Comparison of ENCODE assay signal across 1 cellular context in the genomic region with DNA sequence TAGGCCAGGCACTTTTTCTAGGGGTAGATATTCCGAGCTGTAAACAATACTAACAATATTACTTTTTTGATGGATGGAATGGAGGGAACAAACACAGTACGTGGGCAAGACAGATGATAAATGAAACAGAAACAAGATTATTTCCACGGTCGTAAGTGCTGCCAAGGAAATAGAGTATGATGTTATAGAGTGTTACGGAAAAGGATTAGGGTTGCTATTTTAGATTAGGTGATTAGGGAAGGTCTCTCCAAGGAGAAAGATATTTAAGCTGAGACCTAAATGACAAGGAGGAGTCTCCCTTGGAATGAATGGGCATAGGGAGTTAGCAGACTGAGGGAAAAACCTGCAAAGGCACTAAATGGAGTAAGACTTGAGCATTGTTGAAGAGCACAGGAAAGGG.
TF ChIP-seq lines count a peak whose summit lies in the region.

No MANE protein-coding gene starts in this region.

TF ChIP-seq in WTC11, 78 proteins besides CTCF, POLR2A, EP300 and RAD21:
- TF ChIP-seq, protein P1, sequence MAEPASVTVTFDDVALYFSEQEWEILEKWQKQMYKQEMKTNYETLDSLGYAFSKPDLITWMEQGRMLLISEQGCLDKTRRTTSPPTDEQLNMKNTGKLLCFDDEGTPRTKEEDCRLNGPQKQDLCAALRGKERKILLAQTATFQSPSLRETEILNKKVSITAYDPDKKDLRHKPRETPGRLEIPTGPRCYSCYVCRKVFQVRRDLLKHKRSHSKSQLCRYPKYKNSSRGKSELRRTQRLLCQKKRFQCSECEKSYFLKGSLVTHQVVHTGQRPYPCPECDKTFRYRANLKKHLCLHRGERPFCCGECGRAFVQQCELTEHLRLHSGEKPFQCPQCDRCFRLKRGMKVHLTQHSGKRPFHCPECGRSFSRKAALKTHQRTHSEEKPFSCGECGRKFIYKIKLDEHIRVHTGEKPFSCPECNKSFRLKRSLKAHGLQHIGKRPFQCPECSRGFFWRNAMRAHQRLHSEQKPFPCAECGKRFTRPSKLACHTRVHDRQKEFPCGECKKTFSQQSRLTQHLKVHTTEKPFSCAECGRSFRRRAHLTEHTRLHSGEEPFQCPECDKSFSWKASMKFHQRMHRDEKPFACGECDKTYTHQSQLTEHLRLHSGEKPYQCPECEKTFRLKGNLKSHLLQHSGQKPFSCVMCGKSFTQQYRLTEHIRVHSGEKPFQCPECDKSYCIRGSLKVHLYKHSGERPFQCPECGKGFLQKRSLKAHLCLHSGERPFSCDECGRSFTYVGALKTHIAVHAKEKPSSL (CRISPR knock-in tag; conservative IDR thresholded peaks at IDR 0.05) = no peak
- no peak for TF ChIP-seq RELA (CRISPR knock-in tag; IDR thresholded peaks at IDR 0.05; ENCODE audit: borderline replicate concordance)
- TF ChIP-seq, protein P2, sequence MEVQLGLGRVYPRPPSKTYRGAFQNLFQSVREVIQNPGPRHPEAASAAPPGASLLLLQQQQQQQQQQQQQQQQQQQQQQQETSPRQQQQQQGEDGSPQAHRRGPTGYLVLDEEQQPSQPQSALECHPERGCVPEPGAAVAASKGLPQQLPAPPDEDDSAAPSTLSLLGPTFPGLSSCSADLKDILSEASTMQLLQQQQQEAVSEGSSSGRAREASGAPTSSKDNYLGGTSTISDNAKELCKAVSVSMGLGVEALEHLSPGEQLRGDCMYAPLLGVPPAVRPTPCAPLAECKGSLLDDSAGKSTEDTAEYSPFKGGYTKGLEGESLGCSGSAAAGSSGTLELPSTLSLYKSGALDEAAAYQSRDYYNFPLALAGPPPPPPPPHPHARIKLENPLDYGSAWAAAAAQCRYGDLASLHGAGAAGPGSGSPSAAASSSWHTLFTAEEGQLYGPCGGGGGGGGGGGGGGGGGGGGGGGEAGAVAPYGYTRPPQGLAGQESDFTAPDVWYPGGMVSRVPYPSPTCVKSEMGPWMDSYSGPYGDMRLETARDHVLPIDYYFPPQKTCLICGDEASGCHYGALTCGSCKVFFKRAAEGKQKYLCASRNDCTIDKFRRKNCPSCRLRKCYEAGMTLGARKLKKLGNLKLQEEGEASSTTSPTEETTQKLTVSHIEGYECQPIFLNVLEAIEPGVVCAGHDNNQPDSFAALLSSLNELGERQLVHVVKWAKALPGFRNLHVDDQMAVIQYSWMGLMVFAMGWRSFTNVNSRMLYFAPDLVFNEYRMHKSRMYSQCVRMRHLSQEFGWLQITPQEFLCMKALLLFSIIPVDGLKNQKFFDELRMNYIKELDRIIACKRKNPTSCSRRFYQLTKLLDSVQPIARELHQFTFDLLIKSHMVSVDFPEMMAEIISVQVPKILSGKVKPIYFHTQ (CRISPR knock-in tag; IDR thresholded peaks at IDR 0.05) = no peak
- TF ChIP-seq TCF7 (CRISPR knock-in tag; IDR thresholded peaks at IDR 0.05; ENCODE audit: low read depth) = no peak
- no peak for TF ChIP-seq RORB (CRISPR knock-in tag; IDR thresholded peaks at IDR 0.05)
- TF ChIP-seq CREM (CRISPR knock-in tag; IDR thresholded peaks at IDR 0.05) = no peak
- no peak for TF ChIP-seq SMAD3 (CRISPR knock-in tag; IDR thresholded peaks at IDR 0.05; ENCODE audit: borderline replicate concordance)
- TF ChIP-seq ESRRA (CRISPR knock-in tag; IDR thresholded peaks at IDR 0.05; ENCODE audit: borderline replicate concordance) = no peak
- no peak for TF ChIP-seq SP1 (CRISPR knock-in tag; conservative IDR thresholded peaks at IDR 0.05)
- TF ChIP-seq, protein P3, sequence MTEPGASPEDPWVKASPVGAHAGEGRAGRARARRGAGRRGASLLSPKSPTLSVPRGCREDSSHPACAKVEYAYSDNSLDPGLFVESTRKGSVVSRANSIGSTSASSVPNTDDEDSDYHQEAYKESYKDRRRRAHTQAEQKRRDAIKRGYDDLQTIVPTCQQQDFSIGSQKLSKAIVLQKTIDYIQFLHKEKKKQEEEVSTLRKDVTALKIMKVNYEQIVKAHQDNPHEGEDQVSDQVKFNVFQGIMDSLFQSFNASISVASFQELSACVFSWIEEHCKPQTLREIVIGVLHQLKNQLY (CRISPR knock-in tag; IDR thresholded peaks at IDR 0.05) = no peak
- TF ChIP-seq, protein P4, sequence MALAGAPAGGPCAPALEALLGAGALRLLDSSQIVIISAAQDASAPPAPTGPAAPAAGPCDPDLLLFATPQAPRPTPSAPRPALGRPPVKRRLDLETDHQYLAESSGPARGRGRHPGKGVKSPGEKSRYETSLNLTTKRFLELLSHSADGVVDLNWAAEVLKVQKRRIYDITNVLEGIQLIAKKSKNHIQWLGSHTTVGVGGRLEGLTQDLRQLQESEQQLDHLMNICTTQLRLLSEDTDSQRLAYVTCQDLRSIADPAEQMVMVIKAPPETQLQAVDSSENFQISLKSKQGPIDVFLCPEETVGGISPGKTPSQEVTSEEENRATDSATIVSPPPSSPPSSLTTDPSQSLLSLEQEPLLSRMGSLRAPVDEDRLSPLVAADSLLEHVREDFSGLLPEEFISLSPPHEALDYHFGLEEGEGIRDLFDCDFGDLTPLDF (CRISPR knock-in tag; IDR thresholded peaks at IDR 0.05) = no peak
- no peak for TF ChIP-seq ZNF396 (CRISPR knock-in tag; IDR thresholded peaks at IDR 0.05; ENCODE audit: borderline replicate concordance)
- TF ChIP-seq, protein P5, sequence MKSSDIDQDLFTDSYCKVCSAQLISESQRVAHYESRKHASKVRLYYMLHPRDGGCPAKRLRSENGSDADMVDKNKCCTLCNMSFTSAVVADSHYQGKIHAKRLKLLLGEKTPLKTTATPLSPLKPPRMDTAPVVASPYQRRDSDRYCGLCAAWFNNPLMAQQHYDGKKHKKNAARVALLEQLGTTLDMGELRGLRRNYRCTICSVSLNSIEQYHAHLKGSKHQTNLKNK (CRISPR knock-in tag; IDR thresholded peaks at IDR 0.05) = no peak
- TF ChIP-seq, protein P6, sequence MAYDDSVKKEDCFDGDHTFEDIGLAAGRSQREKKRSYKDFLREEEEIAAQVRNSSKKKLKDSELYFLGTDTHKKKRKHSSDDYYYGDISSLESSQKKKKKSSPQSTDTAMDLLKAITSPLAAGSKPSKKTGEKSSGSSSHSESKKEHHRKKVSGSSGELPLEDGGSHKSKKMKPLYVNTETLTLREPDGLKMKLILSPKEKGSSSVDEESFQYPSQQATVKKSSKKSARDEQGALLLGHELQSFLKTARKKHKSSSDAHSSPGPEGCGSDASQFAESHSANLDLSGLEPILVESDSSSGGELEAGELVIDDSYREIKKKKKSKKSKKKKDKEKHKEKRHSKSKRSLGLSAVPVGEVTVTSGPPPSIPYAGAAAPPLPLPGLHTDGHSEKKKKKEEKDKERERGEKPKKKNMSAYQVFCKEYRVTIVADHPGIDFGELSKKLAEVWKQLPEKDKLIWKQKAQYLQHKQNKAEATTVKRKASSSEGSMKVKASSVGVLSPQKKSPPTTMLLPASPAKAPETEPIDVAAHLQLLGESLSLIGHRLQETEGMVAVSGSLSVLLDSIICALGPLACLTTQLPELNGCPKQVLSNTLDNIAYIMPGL (CRISPR knock-in tag; IDR thresholded peaks at IDR 0.05) = no peak
- TF ChIP-seq ZNF423 (CRISPR knock-in tag; IDR thresholded peaks at IDR 0.05) = no peak
- TF ChIP-seq, protein P7, sequence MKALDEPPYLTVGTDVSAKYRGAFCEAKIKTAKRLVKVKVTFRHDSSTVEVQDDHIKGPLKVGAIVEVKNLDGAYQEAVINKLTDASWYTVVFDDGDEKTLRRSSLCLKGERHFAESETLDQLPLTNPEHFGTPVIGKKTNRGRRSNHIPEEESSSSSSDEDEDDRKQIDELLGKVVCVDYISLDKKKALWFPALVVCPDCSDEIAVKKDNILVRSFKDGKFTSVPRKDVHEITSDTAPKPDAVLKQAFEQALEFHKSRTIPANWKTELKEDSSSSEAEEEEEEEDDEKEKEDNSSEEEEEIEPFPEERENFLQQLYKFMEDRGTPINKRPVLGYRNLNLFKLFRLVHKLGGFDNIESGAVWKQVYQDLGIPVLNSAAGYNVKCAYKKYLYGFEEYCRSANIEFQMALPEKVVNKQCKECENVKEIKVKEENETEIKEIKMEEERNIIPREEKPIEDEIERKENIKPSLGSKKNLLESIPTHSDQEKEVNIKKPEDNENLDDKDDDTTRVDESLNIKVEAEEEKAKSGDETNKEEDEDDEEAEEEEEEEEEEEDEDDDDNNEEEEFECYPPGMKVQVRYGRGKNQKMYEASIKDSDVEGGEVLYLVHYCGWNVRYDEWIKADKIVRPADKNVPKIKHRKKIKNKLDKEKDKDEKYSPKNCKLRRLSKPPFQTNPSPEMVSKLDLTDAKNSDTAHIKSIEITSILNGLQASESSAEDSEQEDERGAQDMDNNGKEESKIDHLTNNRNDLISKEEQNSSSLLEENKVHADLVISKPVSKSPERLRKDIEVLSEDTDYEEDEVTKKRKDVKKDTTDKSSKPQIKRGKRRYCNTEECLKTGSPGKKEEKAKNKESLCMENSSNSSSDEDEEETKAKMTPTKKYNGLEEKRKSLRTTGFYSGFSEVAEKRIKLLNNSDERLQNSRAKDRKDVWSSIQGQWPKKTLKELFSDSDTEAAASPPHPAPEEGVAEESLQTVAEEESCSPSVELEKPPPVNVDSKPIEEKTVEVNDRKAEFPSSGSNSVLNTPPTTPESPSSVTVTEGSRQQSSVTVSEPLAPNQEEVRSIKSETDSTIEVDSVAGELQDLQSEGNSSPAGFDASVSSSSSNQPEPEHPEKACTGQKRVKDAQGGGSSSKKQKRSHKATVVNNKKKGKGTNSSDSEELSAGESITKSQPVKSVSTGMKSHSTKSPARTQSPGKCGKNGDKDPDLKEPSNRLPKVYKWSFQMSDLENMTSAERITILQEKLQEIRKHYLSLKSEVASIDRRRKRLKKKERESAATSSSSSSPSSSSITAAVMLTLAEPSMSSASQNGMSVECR (CRISPR knock-in tag; IDR thresholded peaks at IDR 0.05; ENCODE audit: borderline replicate concordance) = no peak
TF ChIP-seq in WTC11: peak in this region for 0.
